ENCODE assay signal across 9 cellular contexts in the genomic region with DNA sequence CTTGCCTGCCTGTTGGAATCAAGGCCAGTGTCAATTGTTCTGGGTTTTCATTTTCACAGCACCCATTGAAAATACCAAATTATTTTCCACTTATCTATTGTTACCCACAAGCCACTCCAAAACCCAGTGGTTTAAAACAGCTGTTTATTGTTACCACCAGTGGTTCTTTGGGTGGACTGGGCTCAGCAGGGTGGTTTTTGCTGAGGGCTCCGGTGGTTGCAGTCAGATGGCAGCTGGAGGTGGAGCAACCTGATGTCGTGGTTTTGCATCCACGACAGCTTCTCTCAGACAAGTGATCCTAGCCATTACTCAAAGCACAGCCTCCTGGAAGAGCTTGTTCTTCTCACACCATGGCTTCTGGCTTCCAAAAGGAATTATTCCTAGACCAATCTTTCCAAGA.
"Had no signal": no experiment of that assay in that cellular context is flagged by ENCODE, and none has a peak within 500 bp of the region (broad histone marks: within the 10 kb centered on the region; RNA-seq: fewer than 3 reads in every experiment).

No MANE protein-coding gene starts in this region.

- H3K9ac ChIP-seq: GM23248, KMS-11 had no signal

- H3K36me3 Mint-ChIP-seq: IgD-negative memory B cell had no signal

- DNase-seq: GM23248, H9, HCEC 1CT, KBM-7 had no signal

- H3K4me3 Mint-ChIP-seq: H9, IgD-negative memory B cell had no signal

- H3K4me2 ChIP-seq: KMS-11 had no signal

- FAIRE-seq: H1, H54, HTR-8/SVneo had no signal

- H3K27me3 Mint-ChIP-seq: IgD-negative memory B cell had no signal

- H2AFZ ChIP-seq: GM23248 had no signal

- H3K4me3 ChIP-seq: GM23248 had no signal

- H3K27ac Mint-ChIP-seq: H9 had no signal

- H3K27ac ChIP-seq: GM23248, KMS-11 had no signal

- H3K4me1 Mint-ChIP-seq: IgD-negative memory B cell had no signal
